In genomic region chr1:1273535-1274298, GRCh38 we compare ENCODE assay signal across 8 cellular contexts. TPM values are rescaled to one million over a fixed set of nuclear protein-coding genes. Genes with fewer than 3 reads are reported as not detected.
DNase-seq lines count a peak whose midpoint lies in the region; ATAC-seq and TF ChIP-seq lines count a peak whose summit lies in the region.

Gene UBE2J2 (minus strand): TSS chr1:1273854. CDS start chr1:1267992, 5,862 bp downstream.

- H3K27me3 ChIP-seq in naive thymus-derived CD4-positive, alpha-beta T cell (ENCODE audit: control insufficient read depth in 2 of 2, insufficient read depth in 2 of 2, low read length in 2 of 2), result no peaks in the 10 kb centered on the region

- H3K36me3 Mint-ChIP-seq in Calu3 (ENCODE audit: insufficient read depth, unreplicated experiment), result peaks cover 36% of the 10 kb centered on the region
- peaks cover 24% of the 10 kb centered on the region for H3K36me3 Mint-ChIP-seq in activated T-helper 1 cell treated with anti-CD3 and anti-CD28 coated beads, Interleukin-12 subunit alpha, Interleukin-12 subunit beta, Interleukin-2, Interleukin-4 antibody, amounts not matched to agents 30 ng/mL and 10 ng/mL and 1 ng/mL, durations not matched to agents 14 hours and 24 hours and 36 hours (ENCODE audit: low read depth)
- peaks cover 0 to 11% (median 0%) of the 10 kb centered on the region in 5 donors for H3K36me3 Mint-ChIP-seq in naive thymus-derived CD4-positive, alpha-beta T cell
- peaks cover 19% of the 10 kb centered on the region for H3K36me3 Mint-ChIP-seq in stimulated activated memory B cell treated with anti-CD40 and anti-IgM and Interleukin-4, amounts not matched to agents 10 μg/mL and 1 μg/mL and 100 μg/mL, for 72 hours

- in situ Hi-C loops in KBM-7 (cut with MboI; ENCODE audit: low pct_unique_long_range_greater_than_20kb, low sequenced_read_pairs), result no loop called here

- no peaks in the 10 kb centered on the region for H3K9me3 ChIP-seq in naive thymus-derived CD4-positive, alpha-beta T cell (ENCODE audit: control insufficient read depth in 2 of 3, low read length in 3 of 3)

- peaks cover 28 to 39% of the 10 kb centered on the region in 2 donors for H3K4me1 ChIP-seq in naive thymus-derived CD4-positive, alpha-beta T cell (ENCODE audit: control insufficient read depth in 2 of 2, insufficient read depth in 2 of 2, low read length in 2 of 2)

- no peaks in the 10 kb centered on the region for H3K27me3 Mint-ChIP-seq in Calu3 (ENCODE audit: unreplicated experiment)
- H3K27me3 Mint-ChIP-seq in activated T-helper 1 cell treated with anti-CD3 and anti-CD28 coated beads, Interleukin-12 subunit alpha, Interleukin-12 subunit beta, Interleukin-2, Interleukin-4 antibody, amounts not matched to agents 30 ng/mL and 10 ng/mL and 1 ng/mL, durations not matched to agents 14 hours and 24 hours and 36 hours (ENCODE audit: insufficient read depth), result no peaks in the 10 kb centered on the region
- no peaks in the 10 kb centered on the region for H3K27me3 Mint-ChIP-seq in naive thymus-derived CD4-positive, alpha-beta T cell
- H3K27me3 Mint-ChIP-seq in stimulated activated memory B cell treated with anti-CD40 and anti-IgM and Interleukin-4, amounts not matched to agents 10 μg/mL and 1 μg/mL and 100 μg/mL, for 72 hours, result no peaks in the 10 kb centered on the region

- H3K36me3 ChIP-seq in naive thymus-derived CD4-positive, alpha-beta T cell (ENCODE audit: control insufficient read depth in 2 of 3, insufficient read depth in 3 of 3, low read length in 3 of 3), result peaks cover 0 to 9% (median 0%) of the 10 kb centered on the region in 3 experiments

- ATAC-seq in GM21528 (IDR thresholded peaks at IDR 0.05; ENCODE audit: low FRiP score, unreplicated experiment), result peak; percentile 68
- peak; percentile 99 for ATAC-seq in naive thymus-derived CD4-positive, alpha-beta T cell
- ATAC-seq in stimulated activated memory B cell treated with anti-CD40 and anti-IgM and Interleukin-4, amounts not matched to agents 10 μg/mL and 1 μg/mL and 100 μg/mL, for 72 hours, result peak; percentile 98

- peak within 1 kb of the TSS; percentile 77 for H3K4me3 ChIP-seq in naive thymus-derived CD4-positive, alpha-beta T cell (ENCODE audit: low read length)

- peak within 1 kb of the TSS; percentile 90 for H3K27ac ChIP-seq in naive thymus-derived CD4-positive, alpha-beta T cell (ENCODE audit: low read depth, low read length)

- intact Hi-C loops in Calu3 (cut with micrococcal nuclease; ENCODE audit: unreplicated experiment), result no loop called here
- intact Hi-C loops in activated T-helper 1 cell treated with anti-CD3 and anti-CD28 coated beads, Interleukin-12 subunit alpha, Interleukin-12 subunit beta, Interleukin-2, Interleukin-4 antibody, amounts not matched to agents 30 ng/mL and 10 ng/mL and 1 ng/mL, durations not matched to agents 14 hours and 24 hours and 36 hours (cut with micrococcal nuclease), result loop anchor here (1.0 to 5.0 kb wide), 5 partner anchors 22 to 157 kb away; partner anchors contain the start of genes ACAP3, B3GALT6, C1orf159 and MRPL20
- intact Hi-C loops in naive thymus-derived CD4-positive, alpha-beta T cell (cut with micrococcal nuclease), result loop anchor here (1.0 to 5.0 kb wide), 9 partner anchors 23 to 241 kb away; partner anchors contain the start of genes B3GALT6 (in 2 of the 2), C1orf159 (in 2 of the 2), PUSL1 (in 2 of the 2) and SDF4 (in 2 of the 2)

- peak within 1 kb of the TSS; percentile 64 for H3K27ac Mint-ChIP-seq in Calu3 (ENCODE audit: unreplicated experiment)
- peak within 1 kb of the TSS; percentile 63 for H3K27ac Mint-ChIP-seq in activated T-helper 1 cell treated with anti-CD3 and anti-CD28 coated beads, Interleukin-12 subunit alpha, Interleukin-12 subunit beta, Interleukin-2, Interleukin-4 antibody, amounts not matched to agents 30 ng/mL and 10 ng/mL and 1 ng/mL, durations not matched to agents 14 hours and 24 hours and 36 hours
- H3K27ac Mint-ChIP-seq in naive thymus-derived CD4-positive, alpha-beta T cell, result peak within 1 kb of the TSS; percentile 36 to 94 (median 83)
- H3K27ac Mint-ChIP-seq in stimulated activated memory B cell treated with anti-CD40 and anti-IgM and Interleukin-4, amounts not matched to agents 10 μg/mL and 1 μg/mL and 100 μg/mL, for 72 hours, result peak within 1 kb of the TSS; percentile 76

- POLR2A ChIA-PET in naive thymus-derived CD4-positive, alpha-beta T cell (lab: Charles Lee), result interaction anchor here (0.6 to 1.8 kb wide), 6 partner anchors 23 to 285 kb away, joined by 4 to 6 read pairs (median 4); partner anchors contain the start of gene CCNL2

- peaks cover 14% of the 10 kb centered on the region for H3K4me1 Mint-ChIP-seq in Calu3 (ENCODE audit: low read depth, unreplicated experiment)
- peaks cover 40% of the 10 kb centered on the region for H3K4me1 Mint-ChIP-seq in activated T-helper 1 cell treated with anti-CD3 and anti-CD28 coated beads, Interleukin-12 subunit alpha, Interleukin-12 subunit beta, Interleukin-2, Interleukin-4 antibody, amounts not matched to agents 30 ng/mL and 10 ng/mL and 1 ng/mL, durations not matched to agents 14 hours and 24 hours and 36 hours (ENCODE audit: low read depth)
- peaks cover 21 to 45% (median 35%) of the 10 kb centered on the region in 7 donors for H3K4me1 Mint-ChIP-seq in naive thymus-derived CD4-positive, alpha-beta T cell
- peaks cover 39% of the 10 kb centered on the region for H3K4me1 Mint-ChIP-seq in stimulated activated memory B cell treated with anti-CD40 and anti-IgM and Interleukin-4, amounts not matched to agents 10 μg/mL and 1 μg/mL and 100 μg/mL, for 72 hours

- peak within 1 kb of the TSS; percentile 85 for H3K4me3 Mint-ChIP-seq in Calu3 (ENCODE audit: low read depth, unreplicated experiment)
- peak within 1 kb of the TSS; percentile 90 for H3K4me3 Mint-ChIP-seq in activated T-helper 1 cell treated with anti-CD3 and anti-CD28 coated beads, Interleukin-12 subunit alpha, Interleukin-12 subunit beta, Interleukin-2, Interleukin-4 antibody, amounts not matched to agents 30 ng/mL and 10 ng/mL and 1 ng/mL, durations not matched to agents 14 hours and 24 hours and 36 hours
- peak within 1 kb of the TSS; percentile 79 to 92 (median 88) for H3K4me3 Mint-ChIP-seq in naive thymus-derived CD4-positive, alpha-beta T cell
- H3K4me3 Mint-ChIP-seq in stimulated activated memory B cell treated with anti-CD40 and anti-IgM and Interleukin-4, amounts not matched to agents 10 μg/mL and 1 μg/mL and 100 μg/mL, for 72 hours, result peak within 1 kb of the TSS; percentile 84

- BruUV-seq in Calu3 (replicated peaks; lab: Mats Ljungman, UMichigan), result no TSS peak

- TF ChIP-seq CTCF in Calu3 (IDR thresholded peaks at IDR 0.05; ENCODE audit: unreplicated experiment), result no peak

- peak; percentile 88 for DNase-seq in Calu3
- DNase-seq in KBM-7, result peak; percentile 83
- peak; percentile 89 for DNase-seq in RPMI7951 (ENCODE audit: low read depth)
- DNase-seq in activated T-helper 1 cell treated with anti-CD3 and anti-CD28 coated beads, Interleukin-12 subunit alpha, Interleukin-12 subunit beta, Interleukin-2, Interleukin-4 antibody, amounts not matched to agents 30 ng/mL and 10 ng/mL and 1 ng/mL, durations not matched to agents 14 hours and 24 hours and 36 hours (ENCODE audit: low spot score), result peak; percentile 86
- peak; percentile 94 for DNase-seq in fibroblast of gingiva (ENCODE audit: low read depth)
- DNase-seq in naive thymus-derived CD4-positive, alpha-beta T cell, result peak; percentile 83 to 92 (median 90)

- no peaks in the 10 kb centered on the region for H3K9me3 Mint-ChIP-seq in Calu3 (ENCODE audit: low read depth, unreplicated experiment)
- no peaks in the 10 kb centered on the region for H3K9me3 Mint-ChIP-seq in activated T-helper 1 cell treated with anti-CD3 and anti-CD28 coated beads, Interleukin-12 subunit alpha, Interleukin-12 subunit beta, Interleukin-2, Interleukin-4 antibody, amounts not matched to agents 30 ng/mL and 10 ng/mL and 1 ng/mL, durations not matched to agents 14 hours and 24 hours and 36 hours
- H3K9me3 Mint-ChIP-seq in naive thymus-derived CD4-positive, alpha-beta T cell, result no peaks in the 10 kb centered on the region
- no peaks in the 10 kb centered on the region for H3K9me3 Mint-ChIP-seq in stimulated activated memory B cell treated with anti-CD40 and anti-IgM and Interleukin-4, amounts not matched to agents 10 μg/mL and 1 μg/mL and 100 μg/mL, for 72 hours

- CTCF ChIA-PET in Calu3 (lab: Charles Lee), result interaction anchor here (0.6 to 0.8 kb wide), 4 partner anchors 8 to 759 kb away, joined by 3 to 7 read pairs (median 4); no protein-coding TSS in a partner anchor
- CTCF ChIA-PET in naive thymus-derived CD4-positive, alpha-beta T cell (lab: Charles Lee), result interaction anchor here (1.0 kb wide), 1 partner anchor 12 kb away, joined by 3 read pairs; no protein-coding TSS in a partner anchor

RNA-seq across cellular contexts. Expression of gene UBE2J2, which starts in this region (rescaled TPM):
- 45.6 and 50.0 TPM in 2 replicates for total RNA-seq in Calu3 (2022)
- 54.3 and 61.9 TPM in 2 replicates for total RNA-seq in RPMI7951 (2014; rRNA removed; shearing (Covaris generic))
- total RNA-seq in activated T-helper 1 cell treated with anti-CD3 and anti-CD28 coated beads, Interleukin-12 subunit alpha, Interleukin-12 subunit beta, Interleukin-2, Interleukin-4 antibody, amounts not matched to agents 30 ng/mL and 10 ng/mL and 1 ng/mL, durations not matched to agents 14 hours and 24 hours and 36 hours, result 95.6 and 99.5 TPM in 2 replicates
- 10 to 100 TPM; 62.3 to 89.3 (median 75.1) TPM for total RNA-seq in naive thymus-derived CD4-positive, alpha-beta T cell
- polyA plus RNA-seq in naive thymus-derived CD4-positive, alpha-beta T cell, result 10 to 100 TPM; 86.1 to 92.2 TPM

Comparison
In these comparisons a context has a peak if more than half of its experiments do, and no peak if none do; other contexts are left out.
1. Peak in every context shown above with its lines: DNase-seq, ATAC-seq, H3K4me3 ChIP-seq and H3K27ac ChIP-seq.